Comparison of ENCODE assay signal across 24 cellular contexts in the genomic region with DNA sequence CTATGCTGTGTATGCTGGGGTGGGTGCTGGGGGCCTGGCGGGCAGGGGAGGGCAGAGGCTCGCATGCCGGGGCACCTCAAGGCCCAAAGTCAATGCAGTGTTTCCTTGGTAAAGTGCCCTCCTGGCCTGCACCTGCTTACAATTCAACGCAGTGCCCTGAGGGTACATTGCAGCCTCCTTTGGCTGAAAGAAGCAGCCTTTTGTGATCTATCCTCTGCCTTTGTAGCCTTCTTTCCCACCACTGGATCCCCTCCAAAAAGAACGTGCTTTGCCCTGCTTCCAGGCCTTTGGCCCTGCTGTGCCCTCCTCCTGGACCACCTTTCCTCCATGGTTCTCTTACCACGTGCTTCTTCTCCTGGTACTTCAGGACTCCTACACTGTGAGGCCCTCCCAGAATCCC.
A peak's percentile ranks its signal among the peaks of the same experiment; 100 is the strongest.
DNase-seq lines count a peak whose midpoint lies in the region; ATAC-seq and TF ChIP-seq lines count a peak whose summit lies in the region.
"Had no signal": no experiment of that assay in that cellular context is flagged by ENCODE, and none has a peak within 500 bp of the region (broad histone marks: within the 10 kb centered on the region; RNA-seq: fewer than 3 reads in every experiment).

No MANE protein-coding gene starts in this region.

- H3K4me3 Mint-ChIP-seq in activated naive CD4-positive, alpha-beta T cell treated with anti-CD3 and anti-CD28 coated beads, Interleukin-2, amount 10 ng/mL, durations not matched to agents 7 days and 5 days = no peak overlapping the region
- H3K4me3 Mint-ChIP-seq: brain; CD4-positive, CD25-positive, alpha-beta regulatory T cell; nephron had no signal

- no peaks in the 10 kb centered on the region for H3K36me3 Mint-ChIP-seq in activated naive CD4-positive, alpha-beta T cell treated with anti-CD3 and anti-CD28 coated beads, Interleukin-2, amount 10 ng/mL, durations not matched to agents 7 days and 5 days
- H3K36me3 Mint-ChIP-seq: brain; CD4-positive, CD25-positive, alpha-beta regulatory T cell had no signal

- H3K27ac ChIP-seq in ascending aorta (peak overlapping the region; percentile 90 to 97), lower lobe of right lung (peak overlapping the region; percentile 81), tibial artery (peak overlapping the region; percentile 87 to 96)
- H3K27ac ChIP-seq: foreskin keratinocyte, ovary had no signal

- no peaks in the 10 kb centered on the region for H3K27me3 ChIP-seq in ascending aorta
- no peaks in the 10 kb centered on the region for H3K27me3 ChIP-seq in lower lobe of right lung (ENCODE audit: low read depth)
- H3K27me3 ChIP-seq in tibial artery = no peaks in the 10 kb centered on the region
- H3K27me3 ChIP-seq: foreskin keratinocyte, ovary had no signal

- intact Hi-C loops in ascending aorta (cut with DNase I) = no loop called here
- intact Hi-C loops in lower lobe of right lung (cut with DNase I) = no loop called here
- intact Hi-C loops in tibial artery (cut with DNase I; ENCODE audit: low total_unique reads) = loop anchor here (5.0 kb wide), 2 partner anchors 89 to 204 kb away; a partner anchor contains a TSS

- CTCF ChIA-PET in activated naive CD4-positive, alpha-beta T cell treated with anti-CD3 and anti-CD28 coated beads, Interleukin-2, amount 10 ng/mL, durations not matched to agents 7 days and 5 days (lab: Charles Lee) = no interaction called here

- H3K4me3 ChIP-seq in ascending aorta = no peak overlapping the region
- H3K4me3 ChIP-seq in lower lobe of right lung = no peak overlapping the region
- no peak overlapping the region for H3K4me3 ChIP-seq in tibial artery
- H3K4me3 ChIP-seq: HAP-1, ovary had no signal

- no peak for ATAC-seq in lower lobe of right lung
- ATAC-seq in HG02840 (IDR thresholded peaks at IDR 0.05; ENCODE audit: low FRiP score, unreplicated experiment) = no peak
- ATAC-seq: foreskin keratinocyte, left lobe of liver had no signal

- H3K4me1 Mint-ChIP-seq in activated naive CD4-positive, alpha-beta T cell treated with anti-CD3 and anti-CD28 coated beads, Interleukin-2, amount 10 ng/mL, durations not matched to agents 7 days and 5 days = peaks cover 8% of the 10 kb centered on the region
- H3K4me1 Mint-ChIP-seq: CD4-positive, CD25-positive, alpha-beta regulatory T cell had no signal

- peaks cover 22% of the 10 kb centered on the region for H3K27me3 Mint-ChIP-seq in activated naive CD4-positive, alpha-beta T cell treated with anti-CD3 and anti-CD28 coated beads, Interleukin-2, amount 10 ng/mL, durations not matched to agents 7 days and 5 days

- DNase-seq in activated naive CD4-positive, alpha-beta T cell treated with anti-CD3 and anti-CD28 coated beads, Interleukin-2, amount 10 ng/mL, durations not matched to agents 7 days and 5 days = no peak
- no peak for DNase-seq in activated naive CD4-positive, alpha-beta T cell treated with Interleukin-2 at 50 U/mL for 16 hours
- DNase-seq in ascending aorta (ENCODE audit: low spot score in 2 of 2) = no peak
- no peak for DNase-seq in lower lobe of right lung
- no peak for DNase-seq in tibial artery
- no peak for DNase-seq in amniotic stem cell (lab: John Stamatoyannopoulos, UW)
- DNase-seq in DMS114 treated with DMSO at 0.1 percent for 48 hours (lab: John Stamatoyannopoulos, UW; ENCODE audit: unreplicated experiment) = no peak
- DNase-seq: activated effector memory CD4-positive, alpha-beta T cell treated with anti-CD3 and anti-CD28 coated beads, Interleukin-2, amount 50 U/mL, for 16 hours; activated T-cell treated with anti-CD3 and anti-CD28 coated beads, Interleukin-2, amount 50 U/mL, for 1 hour; CD4-positive, CD25-positive, alpha-beta regulatory T cell; foreskin keratinocyte; hippocampal formation; NCI-H1436 treated with DMSO at 0.1 percent for 48 hours; NCI-H2107; NCI-H82; ovary; stimulated activated CD4-positive, alpha-beta T cell treated with anti-CD3 and anti-CD28 coated beads, Interleukin-12 subunit alpha, Interleukin-12 subunit beta, amount 100 ng/mL, for 4 hours; stimulated activated CD4-positive, alpha-beta T cell treated with anti-CD3 and anti-CD28 coated beads, Interleukin-4, amount 100 ng/mL, for 1 hour; T-helper 2 cell had no signal

- H3K4me1 ChIP-seq in ascending aorta = peaks cover 31 to 56% of the 10 kb centered on the region in 2 donors
- H3K4me1 ChIP-seq in lower lobe of right lung = peaks cover 48% of the 10 kb centered on the region
- peaks cover 0 to 88% (median 65%) of the 10 kb centered on the region in 4 donors for H3K4me1 ChIP-seq in tibial artery
- H3K4me1 ChIP-seq: foreskin keratinocyte, HAP-1 had no signal

- H3K36me3 ChIP-seq in ascending aorta (no peaks in the 10 kb centered on the region), lower lobe of right lung (no peaks in the 10 kb centered on the region), tibial artery (no peaks in the 10 kb centered on the region)
- H3K36me3 ChIP-seq: HAP-1, ovary had no signal

- H3K9me3 ChIP-seq in ascending aorta = no peaks in the 10 kb centered on the region
- H3K9me3 ChIP-seq in lower lobe of right lung = no peaks in the 10 kb centered on the region
- H3K9me3 ChIP-seq in tibial artery = no peaks in the 10 kb centered on the region
- H3K9me3 ChIP-seq: HAP-1, ovary had no signal

- no peaks in the 10 kb centered on the region for H3K9me3 Mint-ChIP-seq in activated naive CD4-positive, alpha-beta T cell treated with anti-CD3 and anti-CD28 coated beads, Interleukin-2, amount 10 ng/mL, durations not matched to agents 7 days and 5 days
- H3K9me3 Mint-ChIP-seq: brain; CD4-positive, CD25-positive, alpha-beta regulatory T cell; nephron had no signal

- no peak for TF ChIP-seq CTCF in ascending aorta (IDR thresholded peaks at IDR 0.05)
- TF ChIP-seq CTCF in lower lobe of right lung (IDR thresholded peaks at IDR 0.05) = no peak
- no peak for TF ChIP-seq CTCF in tibial artery (IDR thresholded peaks at IDR 0.05)

- peak overlapping the region; percentile 5 for H3K27ac Mint-ChIP-seq in activated naive CD4-positive, alpha-beta T cell treated with anti-CD3 and anti-CD28 coated beads, Interleukin-2, amount 10 ng/mL, durations not matched to agents 7 days and 5 days
- H3K27ac Mint-ChIP-seq: CD4-positive, CD25-positive, alpha-beta regulatory T cell had no signal
